In genomic region chrX:69362889-69363288, GRCh38 we compare ENCODE assay signal across 14 cellular contexts.
DNase-seq lines count a peak whose midpoint lies in the region; ATAC-seq, FAIRE-seq and TF ChIP-seq lines count a peak whose summit lies in the region.
"Had no signal": no experiment of that assay in that cellular context is flagged by ENCODE, and none has a peak within 500 bp of the region (broad histone marks: within the 10 kb centered on the region; RNA-seq: fewer than 3 reads in every experiment).

No MANE protein-coding gene starts in this region.

- DNase-seq in AG04449 (ENCODE audit: low read depth, low spot score) = peak; percentile 49
- DNase-seq in glomerular visceral epithelial cell (ENCODE audit: extremely low spot score) = peak; percentile 1
- no peak for DNase-seq in NK-92 (lab: John Stamatoyannopoulos, UW; ENCODE audit: unreplicated experiment)
- no peak for DNase-seq in activated CD4-positive, CD25-positive, alpha-beta regulatory T cell treated with anti-CD3 and anti-CD28 coated beads, Interleukin-2, amount 50 U/mL, for 72 hours
- DNase-seq in RCC 7860 (ENCODE audit: low spot score) = no peak
- DNase-seq in G401 (ENCODE audit: low spot score) = no peak
- DNase-seq: body of pancreas; foreskin melanocyte; Kasumi-1; midbrain; stimulated activated naive CD4-positive, alpha-beta T cell treated with Interleukin-2 at 50 U/mL for 16 hours; T-helper 1 cell had no signal

- H3K4me3 ChIP-seq in AG04449 (ENCODE audit: low read depth, low read length) = no peak overlapping the region
- H3K4me3 ChIP-seq: body of pancreas had no signal

- CTCF ChIA-PET in AG04449 (lab: Yijun Ruan, JAX) = interaction anchor here (1.0 to 1.6 kb wide), 4 partner anchors 9 to 141 kb away, joined by 3 to 5 read pairs (median 4); no protein-coding TSS in a partner anchor

- no peak for TF ChIP-seq CTCF in AG04449 (IDR thresholded peaks at IDR 0.05; ENCODE audit: insufficient read depth, low read length, missing control alignments)

- POLR2A ChIA-PET in AG04449 (lab: Yijun Ruan, JAX) = interaction anchor here (2.0 kb wide), 1 partner anchor 533 kb away, joined by 16 read pairs; the partner anchor contains the start of gene EFNB1

- no peak for FAIRE-seq in RCC 7860 (lab: Jason Lieb, UNC)

- ATAC-seq in GM19023 (IDR thresholded peaks at IDR 0.05; ENCODE audit: unreplicated experiment) (peak; percentile 71), HG03159 (IDR thresholded peaks at IDR 0.05; ENCODE audit: unreplicated experiment) (peak; percentile 43)
- ATAC-seq: body of pancreas had no signal

- in situ Hi-C loops in G401 (cut with HindIII; ENCODE audit: low sequenced_read_pairs) = no loop called here

Comparison
In these comparisons a context has a peak if more than half of its experiments do, and no peak if none do; other contexts are left out.
1. DNase-seq: peak in AG04449 (single experiment) and glomerular visceral epithelial cell (single experiment); none in NK-92 (single experiment), activated CD4-positive, CD25-positive, alpha-beta regulatory T cell treated with anti-CD3 and anti-CD28 coated beads, Interleukin-2, amount 50 U/mL, for 72 hours (single experiment), RCC 7860 (single experiment) and G401 (single experiment).